In the genomic region with DNA sequence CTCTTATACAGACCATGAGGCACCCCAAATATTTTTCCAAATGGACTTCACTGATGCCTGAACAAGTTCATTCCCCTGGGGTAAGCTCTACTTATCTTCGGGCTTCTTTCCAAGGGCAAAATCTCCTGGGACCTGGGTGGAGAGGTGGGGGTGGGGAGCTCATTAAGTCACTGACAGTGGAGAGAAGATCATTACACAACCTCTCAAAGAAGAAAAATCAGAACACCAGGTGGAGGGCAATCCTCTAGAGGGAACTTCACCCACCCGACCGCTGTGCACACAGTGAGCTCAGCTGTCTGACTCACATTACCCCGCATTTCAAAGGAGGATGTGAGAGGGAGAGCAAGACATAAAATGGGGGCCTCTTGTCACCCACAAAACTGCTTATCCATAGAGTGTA, we compare ENCODE assay signal across 25 cellular contexts.
A peak's percentile ranks its signal among the peaks of the same experiment; 100 is the strongest.
DNase-seq lines count a peak whose midpoint lies in the region; ATAC-seq and TF ChIP-seq lines count a peak whose summit lies in the region.
"Had no signal": no experiment of that assay in that cellular context is flagged by ENCODE, and none has a peak within 500 bp of the region (broad histone marks: within the 10 kb centered on the region; RNA-seq: fewer than 3 reads in every experiment).

No MANE protein-coding gene starts in this region.

- intact Hi-C loops in CD4-positive, alpha-beta T cell (cut with DNase I, micrococcal nuclease): no loop called here
- intact Hi-C loops in activated T-helper 1 cell treated with anti-CD3 and anti-CD28 coated beads, Interleukin-12 subunit alpha, Interleukin-12 subunit beta, Interleukin-2, Interleukin-4 antibody, amounts not matched to agents 30 ng/mL and 10 ng/mL and 1 ng/mL, durations not matched to agents 14 hours and 24 hours and 36 hours (cut with micrococcal nuclease): no loop called here

- POLR2A ChIA-PET in CD4-positive, alpha-beta T cell (lab: Charles Lee): no interaction called here

- no peaks in the 10 kb centered on the region for H3K9me3 ChIP-seq in CD4-positive, alpha-beta T cell (ENCODE audit: control insufficient read depth, low read length)
- H3K9me3 ChIP-seq: ascending aorta, pancreas, thyroid gland had no signal

- ATAC-seq in HG03175 (IDR thresholded peaks at IDR 0.05; ENCODE audit: unreplicated experiment): no peak
- ATAC-seq in CD4-positive, alpha-beta T cell (ENCODE audit: poor library complexity): no peak
- ATAC-seq: activated CD4-positive, alpha-beta T cell treated with anti-CD3 and anti-CD28 coated beads for 36 hours; left ventricle myocardium superior; pancreas; right cardiac atrium; stimulated activated naive CD8-positive, alpha-beta T cell treated with anti-CD3 and anti-CD28 coated beads, Interleukin-15, Interleukin-2, amounts not matched to agents 100 U/mL and 50 U/mL, for 24 hours; T-cell had no signal

- H3K4me1 Mint-ChIP-seq in CD4-positive, alpha-beta T cell (ENCODE audit: low read depth): no peaks in the 10 kb centered on the region
- H3K4me1 Mint-ChIP-seq in activated T-helper 1 cell treated with anti-CD3 and anti-CD28 coated beads, Interleukin-12 subunit alpha, Interleukin-12 subunit beta, Interleukin-2, Interleukin-4 antibody, amounts not matched to agents 30 ng/mL and 10 ng/mL and 1 ng/mL, durations not matched to agents 14 hours and 24 hours and 36 hours (ENCODE audit: low read depth): no peaks in the 10 kb centered on the region
- H3K4me1 Mint-ChIP-seq: activated CD4-positive, alpha-beta T cell treated with anti-CD3 and anti-CD28 coated beads for 36 hours; CD4-positive, alpha-beta memory T cell; immature natural killer cell; T-cell had no signal

- CTCF ChIA-PET in CD4-positive, alpha-beta T cell (lab: Charles Lee): no interaction called here

- H3K27me3 Mint-ChIP-seq in CD4-positive, alpha-beta T cell: no peaks in the 10 kb centered on the region
- H3K27me3 Mint-ChIP-seq in activated T-helper 1 cell treated with anti-CD3 and anti-CD28 coated beads, Interleukin-12 subunit alpha, Interleukin-12 subunit beta, Interleukin-2, Interleukin-4 antibody, amounts not matched to agents 30 ng/mL and 10 ng/mL and 1 ng/mL, durations not matched to agents 14 hours and 24 hours and 36 hours (ENCODE audit: insufficient read depth): no peaks in the 10 kb centered on the region
- H3K27me3 Mint-ChIP-seq: activated CD4-positive, alpha-beta T cell treated with anti-CD3 and anti-CD28 coated beads for 36 hours; CD4-positive, alpha-beta memory T cell had no signal

- H3K27me3 ChIP-seq in CD4-positive, alpha-beta T cell (ENCODE audit: control insufficient read depth, insufficient read depth, low read length): no peaks in the 10 kb centered on the region
- H3K27me3 ChIP-seq: ascending aorta, pancreas, thyroid gland had no signal

- H3K36me3 Mint-ChIP-seq in CD4-positive, alpha-beta T cell (ENCODE audit: low read depth): no peaks in the 10 kb centered on the region
- H3K36me3 Mint-ChIP-seq in activated T-helper 1 cell treated with anti-CD3 and anti-CD28 coated beads, Interleukin-12 subunit alpha, Interleukin-12 subunit beta, Interleukin-2, Interleukin-4 antibody, amounts not matched to agents 30 ng/mL and 10 ng/mL and 1 ng/mL, durations not matched to agents 14 hours and 24 hours and 36 hours (ENCODE audit: low read depth): no peaks in the 10 kb centered on the region
- H3K36me3 Mint-ChIP-seq: activated naive CD8-positive, alpha-beta T cell; CD4-positive, alpha-beta memory T cell; immature natural killer cell; T-cell had no signal

- in situ Hi-C loops in G401 (cut with HindIII; ENCODE audit: low sequenced_read_pairs): no loop called here

- DNase-seq in DMS79 (lab: John Stamatoyannopoulos, UW) (peak; percentile 13), NCI-H1436 (lab: John Stamatoyannopoulos, UW) (peak; percentile 79), NCI-H524 (lab: John Stamatoyannopoulos, UW) (peak; percentile 89 to 95), fibroblast of mammary gland (ENCODE audit: low read depth) (peak; percentile 36), G401 (ENCODE audit: low spot score) (no peak)
- no peak for DNase-seq in CD4-positive, alpha-beta T cell
- DNase-seq in activated T-helper 1 cell treated with anti-CD3 and anti-CD28 coated beads, Interleukin-12 subunit alpha, Interleukin-12 subunit beta, Interleukin-2, Interleukin-4 antibody, amounts not matched to agents 30 ng/mL and 10 ng/mL and 1 ng/mL, durations not matched to agents 14 hours and 24 hours and 36 hours (ENCODE audit: low spot score): no peak
- DNase-seq: activated CD4-positive, alpha-beta T cell treated with anti-CD3 and anti-CD28 coated beads for 36 hours; CD4-positive, alpha-beta memory T cell; immature natural killer cell; left ventricle myocardium superior; midbrain; NCI-H2029; NK-92 treated with Interleukin-12 subunit alpha and Interleukin-12 subunit beta, amount 100 ng/mL, for 24 hours; pancreas; right cardiac atrium; stimulated activated CD4-positive, alpha-beta T cell treated with anti-CD3 and anti-CD28 coated beads, Interleukin-12 subunit alpha, Interleukin-12 subunit beta, amount 100 ng/mL, for 4 hours; stimulated activated CD4-positive, alpha-beta T cell treated with anti-CD3 and anti-CD28 coated beads, Interleukin-4, amount 100 ng/mL, for 4 hours; stimulated activated naive CD8-positive, alpha-beta T cell treated with anti-CD3 and anti-CD28 coated beads, Interleukin-15, Interleukin-2, amounts not matched to agents 100 U/mL and 50 U/mL, for 24 hours; T-cell; thyroid gland had no signal

- H3K4me3 ChIP-seq in fibroblast of mammary gland (ENCODE audit: control insufficient read depth, low read depth, low read length): no peak overlapping the region
- H3K4me3 ChIP-seq: ascending aorta, pancreas, thyroid gland had no signal

- H3K9me3 Mint-ChIP-seq in CD4-positive, alpha-beta T cell: peaks cover 5% of the 10 kb centered on the region
- no peaks in the 10 kb centered on the region for H3K9me3 Mint-ChIP-seq in activated T-helper 1 cell treated with anti-CD3 and anti-CD28 coated beads, Interleukin-12 subunit alpha, Interleukin-12 subunit beta, Interleukin-2, Interleukin-4 antibody, amounts not matched to agents 30 ng/mL and 10 ng/mL and 1 ng/mL, durations not matched to agents 14 hours and 24 hours and 36 hours
- H3K9me3 Mint-ChIP-seq: nephron had no signal

- no peak overlapping the region for H3K27ac Mint-ChIP-seq in CD4-positive, alpha-beta T cell
- no peak overlapping the region for H3K27ac Mint-ChIP-seq in activated T-helper 1 cell treated with anti-CD3 and anti-CD28 coated beads, Interleukin-12 subunit alpha, Interleukin-12 subunit beta, Interleukin-2, Interleukin-4 antibody, amounts not matched to agents 30 ng/mL and 10 ng/mL and 1 ng/mL, durations not matched to agents 14 hours and 24 hours and 36 hours
- H3K27ac Mint-ChIP-seq: activated CD4-positive, alpha-beta T cell treated with anti-CD3 and anti-CD28 coated beads for 36 hours; activated naive CD8-positive, alpha-beta T cell; CD4-positive, alpha-beta memory T cell; immature natural killer cell; T-cell had no signal

- H3K4me3 Mint-ChIP-seq in CD4-positive, alpha-beta T cell: no peak overlapping the region
- H3K4me3 Mint-ChIP-seq in activated T-helper 1 cell treated with anti-CD3 and anti-CD28 coated beads, Interleukin-12 subunit alpha, Interleukin-12 subunit beta, Interleukin-2, Interleukin-4 antibody, amounts not matched to agents 30 ng/mL and 10 ng/mL and 1 ng/mL, durations not matched to agents 14 hours and 24 hours and 36 hours: no peak overlapping the region
- H3K4me3 Mint-ChIP-seq: activated CD4-positive, alpha-beta T cell treated with anti-CD3 and anti-CD28 coated beads for 36 hours; activated naive CD8-positive, alpha-beta T cell; CD4-positive, alpha-beta memory T cell; immature natural killer cell; nephron; T-cell had no signal

- no peak overlapping the region for H3K27ac ChIP-seq in CD4-positive, alpha-beta T cell (ENCODE audit: low read depth, low read length)
- H3K27ac ChIP-seq: ascending aorta, pancreas, thyroid gland had no signal

- no peak for TF ChIP-seq CTCF in fibroblast of mammary gland (conservative IDR thresholded peaks at IDR 0.05; ENCODE audit: control insufficient read depth, insufficient read depth, low read depth, low read length)
- no peak for TF ChIP-seq CTCF in CD4-positive, alpha-beta T cell (IDR thresholded peaks at IDR 0.05)

Comparison
In these comparisons a context has a peak if more than half of its experiments do, and no peak if none do; other contexts are left out.
1. DNase-seq: peak in DMS79 (single experiment), NCI-H1436 (single experiment), NCI-H524 (2 of 2) and fibroblast of mammary gland (single experiment); none in CD4-positive, alpha-beta T cell (0 of 10), G401 (single experiment) and activated T-helper 1 cell treated with anti-CD3 and anti-CD28 coated beads, Interleukin-12 subunit alpha, Interleukin-12 subunit beta, Interleukin-2, Interleukin-4 antibody, amounts not matched to agents 30 ng/mL and 10 ng/mL and 1 ng/mL, durations not matched to agents 14 hours and 24 hours and 36 hours (single experiment).